ENCODE assay signal across 9 cellular contexts in genomic region chr5:127957183-127957582, GRCh38.
DNase-seq lines count a peak whose midpoint lies in the region; ATAC-seq, FAIRE-seq and TF ChIP-seq lines count a peak whose summit lies in the region.
"Had no signal": no experiment of that assay in that cellular context is flagged by ENCODE, and none has a peak within 500 bp of the region (broad histone marks: within the 10 kb centered on the region; RNA-seq: fewer than 3 reads in every experiment).

No MANE protein-coding gene starts in this region.

- no peak for ATAC-seq in GM18520 (IDR thresholded peaks at IDR 0.05; ENCODE audit: unreplicated experiment)
- ATAC-seq: effector memory CD8-positive, alpha-beta T cell had no signal

- POLR2A ChIA-PET in AG04450 (lab: Yijun Ruan, JAX): no interaction called here
- POLR2A ChIA-PET in activated CD4-positive, alpha-beta memory T cell treated with anti-CD3 and anti-CD28 coated beads, Interleukin-2, amount 10 ng/mL, durations not matched to agents 7 days and 5 days (lab: Charles Lee): no interaction called here

- H3K9me3 Mint-ChIP-seq in activated CD4-positive, alpha-beta memory T cell treated with anti-CD3 and anti-CD28 coated beads, Interleukin-2, amount 10 ng/mL, durations not matched to agents 7 days and 5 days: no peaks in the 10 kb centered on the region
- H3K9me3 Mint-ChIP-seq: effector memory CD8-positive, alpha-beta T cell had no signal

- H3K9me3 ChIP-seq in AG04450 (ENCODE audit: control insufficient read depth, insufficient read depth, low read length): no peaks in the 10 kb centered on the region
- no peaks in the 10 kb centered on the region for H3K9me3 ChIP-seq in breast epithelium
- H3K9me3 ChIP-seq in tibial artery: no peaks in the 10 kb centered on the region

- intact Hi-C loops in breast epithelium (cut with DNase I; ENCODE audit: low total_unique reads) (no loop called here), tibial artery (cut with DNase I; ENCODE audit: low total_unique reads) (no loop called here)

- no peak overlapping the region for H3K4me3 Mint-ChIP-seq in activated CD4-positive, alpha-beta memory T cell treated with anti-CD3 and anti-CD28 coated beads, Interleukin-2, amount 10 ng/mL, durations not matched to agents 7 days and 5 days
- H3K4me3 Mint-ChIP-seq: effector memory CD8-positive, alpha-beta T cell had no signal

- no peaks in the 10 kb centered on the region for H3K4me1 Mint-ChIP-seq in activated CD4-positive, alpha-beta memory T cell treated with anti-CD3 and anti-CD28 coated beads, Interleukin-2, amount 10 ng/mL, durations not matched to agents 7 days and 5 days

- H3K4me3 ChIP-seq in AG04450 (ENCODE audit: low read depth, low read length): no peak overlapping the region
- H3K4me3 ChIP-seq in breast epithelium: no peak overlapping the region
- H3K4me3 ChIP-seq in tibial artery: no peak overlapping the region

- H3K4me1 ChIP-seq in breast epithelium (peaks cover 0 to 20% of the 10 kb centered on the region in 2 donors), tibial artery (peaks cover 0 to 13% (median 3%) of the 10 kb centered on the region in 4 donors)

- H3K27ac ChIP-seq in AG04450 (ENCODE audit: low read depth, low read length): no peak overlapping the region
- H3K27ac ChIP-seq in breast epithelium: peak overlapping the region; percentile 25 to 54
- no peak overlapping the region for H3K27ac ChIP-seq in tibial artery

- H3K36me3 ChIP-seq in breast epithelium (no peaks in the 10 kb centered on the region), tibial artery (peaks cover 0 to 10% (median 9%) of the 10 kb centered on the region in 3 donors)

- CTCF ChIA-PET in AG04450 (lab: Charles Lee): no interaction called here
- CTCF ChIA-PET in activated CD4-positive, alpha-beta memory T cell treated with anti-CD3 and anti-CD28 coated beads, Interleukin-2, amount 10 ng/mL, durations not matched to agents 7 days and 5 days (lab: Charles Lee): no interaction called here

- no peaks in the 10 kb centered on the region for H3K27me3 Mint-ChIP-seq in activated CD4-positive, alpha-beta memory T cell treated with anti-CD3 and anti-CD28 coated beads, Interleukin-2, amount 10 ng/mL, durations not matched to agents 7 days and 5 days
- H3K27me3 Mint-ChIP-seq: effector memory CD8-positive, alpha-beta T cell had no signal

- no peak overlapping the region for H3K27ac Mint-ChIP-seq in activated CD4-positive, alpha-beta memory T cell treated with anti-CD3 and anti-CD28 coated beads, Interleukin-2, amount 10 ng/mL, durations not matched to agents 7 days and 5 days
- H3K27ac Mint-ChIP-seq: effector memory CD8-positive, alpha-beta T cell had no signal

- FAIRE-seq in HTR-8/SVneo (lab: Jason Lieb, UNC): no peak

- DNase-seq in AG04450 (ENCODE audit: low read depth, low spot score) (peak; percentile 27), HTR-8/SVneo (ENCODE audit: insufficient read length, low spot score) (peak; percentile 37), breast epithelium (ENCODE audit: low spot score in 2 of 2) (peak; percentile 63 to 75), kidney tubule cell (ENCODE audit: low spot score) (peak; percentile 69), tibial artery (no peak), erythroblast (lab: John Stamatoyannopoulos, UW) (no peak)
- DNase-seq in activated CD4-positive, alpha-beta memory T cell treated with anti-CD3 and anti-CD28 coated beads, Interleukin-2, amount 10 ng/mL, durations not matched to agents 7 days and 5 days: no peak
- DNase-seq: effector memory CD8-positive, alpha-beta T cell had no signal

- peak; percentile 12; the same call in 1 of the 2 replicates for TF ChIP-seq CTCF in AG04450 (IDR thresholded peaks at IDR 0.05; ENCODE audit: low read depth, low read length)
- no peak for TF ChIP-seq CTCF in breast epithelium (IDR thresholded peaks at IDR 0.05)
- no peak for TF ChIP-seq CTCF in tibial artery (IDR thresholded peaks at IDR 0.05)

- TF ChIP-seq POLR2A in breast epithelium (IDR thresholded peaks at IDR 0.05) (no peak), erythroblast (IDR thresholded peaks at IDR 0.05; ENCODE audit: low read length) (no peak)

- no peaks in the 10 kb centered on the region for H3K36me3 Mint-ChIP-seq in activated CD4-positive, alpha-beta memory T cell treated with anti-CD3 and anti-CD28 coated beads, Interleukin-2, amount 10 ng/mL, durations not matched to agents 7 days and 5 days (ENCODE audit: low read depth)

- H3K27me3 ChIP-seq in AG04450 (ENCODE audit: control insufficient read depth, insufficient read depth, low read length) (no peaks in the 10 kb centered on the region), breast epithelium (no peaks in the 10 kb centered on the region), tibial artery (no peaks in the 10 kb centered on the region)

Comparison
In these comparisons a context has a peak if more than half of its experiments do, and no peak if none do; other contexts are left out.
1. DNase-seq: peak in AG04450 (single experiment), HTR-8/SVneo (single experiment), breast epithelium (2 of 2) and kidney tubule cell (single experiment); none in tibial artery (0 of 2), erythroblast (0 of 2) and activated CD4-positive, alpha-beta memory T cell treated with anti-CD3 and anti-CD28 coated beads, Interleukin-2, amount 10 ng/mL, durations not matched to agents 7 days and 5 days (single experiment).
2. H3K27ac ChIP-seq: peak in breast epithelium (2 of 2); none in AG04450 (single experiment) and tibial artery (0 of 2).